Comparison of ENCODE assay signal across 1 cellular context in genomic region chr10:132588301-132589013, GRCh38.
TF ChIP-seq lines count a peak whose summit lies in the region.

No MANE protein-coding gene starts in this region.

TF ChIP-seq in GM12878, 131 proteins besides CTCF, POLR2A, EP300 and RAD21 (continued from another document):
- TF ChIP-seq MLLT1 (IDR thresholded peaks at IDR 0.05) = 0 out of 2 replicates have a peak, but pooled peaks have one; percentile 47
- TF ChIP-seq PAX5 (IDR thresholded peaks at IDR 0.05; ENCODE audit: borderline replicate concordance, low read depth, low read length) = peak; percentile 51; the same call in 1 of the 2 replicates
- TF ChIP-seq SKIL (IDR thresholded peaks at IDR 0.05; ENCODE audit: low read depth, poor library complexity, severe bottlenecking) = peak; percentile 20
- no peak for TF ChIP-seq PML (IDR thresholded peaks at IDR 0.05; ENCODE audit: low read length)
- no peak for TF ChIP-seq GABPA (IDR thresholded peaks at IDR 0.05; ENCODE audit: low read depth)
- no peak for TF ChIP-seq FOXM1 (IDR thresholded peaks at IDR 0.05; ENCODE audit: low read depth, low read length)
- peak; percentile 51; the same call in 1 of the 2 replicates for TF ChIP-seq ATF7 (IDR thresholded peaks at IDR 0.05; ENCODE audit: low read depth)
- peak; percentile 64 for TF ChIP-seq IKZF1 (conservative IDR thresholded peaks at IDR 0.05)
- TF ChIP-seq MEF2A (IDR thresholded peaks at IDR 0.05; ENCODE audit: insufficient read depth, low read depth, low read length) = 0 out of 2 replicates have a peak, but pooled peaks have one; percentile 49
- no peak for TF ChIP-seq EZH2 (IDR thresholded peaks at IDR 0.05; ENCODE audit: borderline replicate concordance, control insufficient read depth, low read depth, low read length)
- TF ChIP-seq TBL1XR1 (IDR thresholded peaks at IDR 0.05; ENCODE audit: low read depth, low read length) = no peak
- TF ChIP-seq, protein P1, sequence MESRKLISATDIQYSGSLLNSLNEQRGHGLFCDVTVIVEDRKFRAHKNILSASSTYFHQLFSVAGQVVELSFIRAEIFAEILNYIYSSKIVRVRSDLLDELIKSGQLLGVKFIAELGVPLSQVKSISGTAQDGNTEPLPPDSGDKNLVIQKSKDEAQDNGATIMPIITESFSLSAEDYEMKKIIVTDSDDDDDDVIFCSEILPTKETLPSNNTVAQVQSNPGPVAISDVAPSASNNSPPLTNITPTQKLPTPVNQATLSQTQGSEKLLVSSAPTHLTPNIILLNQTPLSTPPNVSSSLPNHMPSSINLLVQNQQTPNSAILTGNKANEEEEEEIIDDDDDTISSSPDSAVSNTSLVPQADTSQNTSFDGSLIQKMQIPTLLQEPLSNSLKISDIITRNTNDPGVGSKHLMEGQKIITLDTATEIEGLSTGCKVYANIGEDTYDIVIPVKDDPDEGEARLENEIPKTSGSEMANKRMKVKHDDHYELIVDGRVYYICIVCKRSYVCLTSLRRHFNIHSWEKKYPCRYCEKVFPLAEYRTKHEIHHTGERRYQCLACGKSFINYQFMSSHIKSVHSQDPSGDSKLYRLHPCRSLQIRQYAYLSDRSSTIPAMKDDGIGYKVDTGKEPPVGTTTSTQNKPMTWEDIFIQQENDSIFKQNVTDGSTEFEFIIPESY (IDR thresholded peaks at IDR 0.05) = no peak
- peak; percentile 84 for TF ChIP-seq MEF2B (IDR thresholded peaks at IDR 0.05; ENCODE audit: partially characterized antibody, poor library complexity, severe bottlenecking)
- TF ChIP-seq NFXL1 (IDR thresholded peaks at IDR 0.05; ENCODE audit: borderline replicate concordance) = no peak
- 0 out of 2 replicates have a peak, but pooled peaks have one; percentile 19 for TF ChIP-seq NBN (IDR thresholded peaks at IDR 0.05)
- TF ChIP-seq ZNF24 (IDR thresholded peaks at IDR 0.05) = no peak
- 0 out of 2 replicates have a peak, but pooled peaks have one; percentile 33 for TF ChIP-seq CREB1 (IDR thresholded peaks at IDR 0.05; ENCODE audit: low read depth)
- TF ChIP-seq PAX8 (IDR thresholded peaks at IDR 0.05) = no peak
- peak; percentile 20; the same call in 1 of the 2 replicates for TF ChIP-seq JUNB (IDR thresholded peaks at IDR 0.05)
- peak; percentile 44 for TF ChIP-seq BCL11A (IDR thresholded peaks at IDR 0.05; ENCODE audit: low read depth, low read length)
- no peak for TF ChIP-seq ATF3 (IDR thresholded peaks at IDR 0.05; ENCODE audit: borderline replicate concordance, extremely low read depth, low read depth, low read length)
- TF ChIP-seq IKZF2 (IDR thresholded peaks at IDR 0.05) = peak; percentile 55 to 71
- TF ChIP-seq E2F8 (IDR thresholded peaks at IDR 0.05; ENCODE audit: low read depth, partially characterized antibody) = no peak
- no peak for TF ChIP-seq ELK1 (IDR thresholded peaks at IDR 0.05; ENCODE audit: low read depth, low read length)
- TF ChIP-seq RUNX3 (IDR thresholded peaks at IDR 0.05; ENCODE audit: low read length) = peak; percentile 83
- TF ChIP-seq, protein P2, sequence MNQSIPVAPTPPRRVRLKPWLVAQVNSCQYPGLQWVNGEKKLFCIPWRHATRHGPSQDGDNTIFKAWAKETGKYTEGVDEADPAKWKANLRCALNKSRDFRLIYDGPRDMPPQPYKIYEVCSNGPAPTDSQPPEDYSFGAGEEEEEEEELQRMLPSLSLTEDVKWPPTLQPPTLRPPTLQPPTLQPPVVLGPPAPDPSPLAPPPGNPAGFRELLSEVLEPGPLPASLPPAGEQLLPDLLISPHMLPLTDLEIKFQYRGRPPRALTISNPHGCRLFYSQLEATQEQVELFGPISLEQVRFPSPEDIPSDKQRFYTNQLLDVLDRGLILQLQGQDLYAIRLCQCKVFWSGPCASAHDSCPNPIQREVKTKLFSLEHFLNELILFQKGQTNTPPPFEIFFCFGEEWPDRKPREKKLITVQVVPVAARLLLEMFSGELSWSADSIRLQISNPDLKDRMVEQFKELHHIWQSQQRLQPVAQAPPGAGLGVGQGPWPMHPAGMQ (IDR thresholded peaks at IDR 0.05; ENCODE audit: borderline replicate concordance) = no peak
- TF ChIP-seq, protein P3, sequence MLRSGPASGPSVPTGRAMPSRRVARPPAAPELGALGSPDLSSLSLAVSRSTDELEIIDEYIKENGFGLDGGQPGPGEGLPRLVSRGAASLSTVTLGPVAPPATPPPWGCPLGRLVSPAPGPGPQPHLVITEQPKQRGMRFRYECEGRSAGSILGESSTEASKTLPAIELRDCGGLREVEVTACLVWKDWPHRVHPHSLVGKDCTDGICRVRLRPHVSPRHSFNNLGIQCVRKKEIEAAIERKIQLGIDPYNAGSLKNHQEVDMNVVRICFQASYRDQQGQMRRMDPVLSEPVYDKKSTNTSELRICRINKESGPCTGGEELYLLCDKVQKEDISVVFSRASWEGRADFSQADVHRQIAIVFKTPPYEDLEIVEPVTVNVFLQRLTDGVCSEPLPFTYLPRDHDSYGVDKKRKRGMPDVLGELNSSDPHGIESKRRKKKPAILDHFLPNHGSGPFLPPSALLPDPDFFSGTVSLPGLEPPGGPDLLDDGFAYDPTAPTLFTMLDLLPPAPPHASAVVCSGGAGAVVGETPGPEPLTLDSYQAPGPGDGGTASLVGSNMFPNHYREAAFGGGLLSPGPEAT (IDR thresholded peaks at IDR 0.05; ENCODE audit: low read depth) = peak; percentile 11; the same call in 1 of the 2 replicates
- TF ChIP-seq EED (IDR thresholded peaks at IDR 0.05; ENCODE audit: low read depth) = peak; percentile 73
- no peak for TF ChIP-seq RAD51 (IDR thresholded peaks at IDR 0.05)
- no peak for TF ChIP-seq IRF4 (IDR thresholded peaks at IDR 0.05; ENCODE audit: low read depth, low read length)
- TF ChIP-seq ZZZ3 (IDR thresholded peaks at IDR 0.05; ENCODE audit: control insufficient read depth, insufficient read length, low read depth) = no peak
- no peak for TF ChIP-seq ZNF217 (IDR thresholded peaks at IDR 0.05)
